Comparison of ENCODE assay signal across 13 cellular contexts in genomic region chr19:8702350-8702749, GRCh38. TPM values are rescaled to one million over a fixed set of nuclear protein-coding genes. Genes with fewer than 3 reads are reported as not detected.
DNase-seq lines count a peak whose midpoint lies in the region; ATAC-seq and TF ChIP-seq lines count a peak whose summit lies in the region.
"Had no signal": no experiment of that assay in that cellular context is flagged by ENCODE, and none has a peak within 500 bp of the region (broad histone marks: within the 10 kb centered on the region; RNA-seq: fewer than 3 reads in every experiment).

No MANE protein-coding gene starts in this region.

- peak overlapping the region; percentile 52 for H3K4me3 Mint-ChIP-seq in CD8-positive, alpha-beta T cell
- peak overlapping the region; percentile 82 for H3K4me3 Mint-ChIP-seq in natural killer cell
- H3K4me3 Mint-ChIP-seq: activated B cell treated with CpG ODN at 0.5 μM for 24 hours had no signal

- H3K36me3 ChIP-seq in CD8-positive, alpha-beta T cell (ENCODE audit: insufficient read depth, low read length): no peaks in the 10 kb centered on the region
- H3K36me3 ChIP-seq: left lung, prostate gland had no signal

- H3K36me3 Mint-ChIP-seq in CD8-positive, alpha-beta T cell: no peaks in the 10 kb centered on the region
- no peaks in the 10 kb centered on the region for H3K36me3 Mint-ChIP-seq in natural killer cell

- POLR2A ChIA-PET in CD8-positive, alpha-beta T cell (lab: Charles Lee): no interaction called here

- peak in 4 of 7 experiments; percentile 8 to 34 (median 22) for DNase-seq in CD8-positive, alpha-beta T cell
- DNase-seq in NCI-H226 (peak; percentile 47), activated T-cell treated with anti-CD3 and anti-CD28 coated beads for 4 hours (peak; percentile 33), natural killer cell (no peak), 8988T (no peak), DMS114 treated with DMSO at 0.1 percent for 48 hours (lab: John Stamatoyannopoulos, UW; ENCODE audit: unreplicated experiment) (no peak)
- DNase-seq: activated B cell treated with CpG ODN at 0.5 μM for 24 hours, Calu3, left lung, NCI-H1694 treated with DMSO at 0.1 percent for 48 hours had no signal

- peaks cover 49% of the 10 kb centered on the region for H3K4me1 ChIP-seq in CD8-positive, alpha-beta T cell (ENCODE audit: insufficient read depth, low read length)
- H3K4me1 ChIP-seq: left lung, prostate gland had no signal

- TF ChIP-seq CTCF in CD8-positive, alpha-beta T cell (IDR thresholded peaks at IDR 0.05): no peak
- no peak for TF ChIP-seq CTCF in natural killer cell (IDR thresholded peaks at IDR 0.05)

- H3K9me3 ChIP-seq in CD8-positive, alpha-beta T cell (ENCODE audit: low read length): no peaks in the 10 kb centered on the region
- H3K9me3 ChIP-seq: left lung, prostate gland had no signal

- H3K27me3 ChIP-seq in CD8-positive, alpha-beta T cell (ENCODE audit: insufficient read depth, low read length): no peaks in the 10 kb centered on the region

- CTCF ChIA-PET in CD8-positive, alpha-beta T cell (lab: Charles Lee): interaction anchor here (2.1 to 2.6 kb wide), 2 partner anchors 9 to 48 kb away, joined by 10 to 12 read pairs; no protein-coding TSS in a partner anchor

- no peaks in the 10 kb centered on the region for H3K27me3 Mint-ChIP-seq in CD8-positive, alpha-beta T cell (ENCODE audit: low read depth)
- no peaks in the 10 kb centered on the region for H3K27me3 Mint-ChIP-seq in natural killer cell (ENCODE audit: low read depth in 2 of 2)

- ATAC-seq in CD8-positive, alpha-beta T cell: peak; percentile 62
- peak; percentile 69 to 89 (median 80) for ATAC-seq in natural killer cell
- no peak for ATAC-seq in HG02678 (IDR thresholded peaks at IDR 0.05; ENCODE audit: unreplicated experiment)
- no peak for ATAC-seq in GM21381 (IDR thresholded peaks at IDR 0.05; ENCODE audit: unreplicated experiment)
- ATAC-seq: left lung had no signal

- peak overlapping the region; percentile 35 for H3K4me3 ChIP-seq in CD8-positive, alpha-beta T cell (ENCODE audit: low read depth, low read length)
- H3K4me3 ChIP-seq: left lung, prostate gland had no signal

- H3K27ac Mint-ChIP-seq in CD8-positive, alpha-beta T cell: peak overlapping the region; percentile 20
- peak overlapping the region; percentile 32 to 75 for H3K27ac Mint-ChIP-seq in natural killer cell
- H3K27ac Mint-ChIP-seq: activated B cell treated with CpG ODN at 0.5 μM for 24 hours had no signal

- no peak overlapping the region for H3K27ac ChIP-seq in CD8-positive, alpha-beta T cell (ENCODE audit: low read depth, low read length)
- H3K27ac ChIP-seq: left lung, prostate gland had no signal

- H3K4me1 Mint-ChIP-seq in CD8-positive, alpha-beta T cell (ENCODE audit: low read depth): peaks cover 57% of the 10 kb centered on the region
- H3K4me1 Mint-ChIP-seq in natural killer cell: peaks cover 49 to 55% of the 10 kb centered on the region in 2 donors

- H3K9me3 Mint-ChIP-seq in CD8-positive, alpha-beta T cell: no peaks in the 10 kb centered on the region
- H3K9me3 Mint-ChIP-seq in natural killer cell: no peaks in the 10 kb centered on the region
- H3K9me3 Mint-ChIP-seq: activated B cell treated with CpG ODN at 0.5 μM for 24 hours had no signal

- intact Hi-C loops in CD8-positive, alpha-beta T cell (cut with DNase I, micrococcal nuclease): no loop called here
- intact Hi-C loops in natural killer cell (cut with micrococcal nuclease): no loop called here

RNA-seq across cellular contexts. Expression of gene ACTL9, which starts 3.8 kb away (rescaled TPM):
- total RNA-seq in CD8-positive, alpha-beta T cell: not detected
- total RNA-seq in natural killer cell: not detected
- total RNA-seq: activated B cell treated with CpG ODN at 0.5 μM for 24 hours, Calu3, left lung had no signal

RNA-seq across cellular contexts. Expression of gene OR2Z1, which starts 19.1 kb away (rescaled TPM):
- total RNA-seq in CD8-positive, alpha-beta T cell: not detected
- total RNA-seq in natural killer cell: under 1 TPM in 1 of 3 donors, not detected in 2; 0.43 TPM
- total RNA-seq: activated B cell treated with CpG ODN at 0.5 μM for 24 hours, Calu3, left lung, prostate gland had no signal

Comparison
In these comparisons a context has a peak if more than half of its experiments do, and no peak if none do; other contexts are left out.
1. ATAC-seq: peak in CD8-positive, alpha-beta T cell (single experiment) and natural killer cell (3 of 3); none in HG02678 (single experiment) and GM21381 (single experiment).
2. DNase-seq: peak in CD8-positive, alpha-beta T cell (4 of 7), NCI-H226 (single experiment) and activated T-cell treated with anti-CD3 and anti-CD28 coated beads for 4 hours (single experiment); none in natural killer cell (single experiment), 8988T (single experiment) and DMS114 treated with DMSO at 0.1 percent for 48 hours (single experiment).